In the genomic region with DNA sequence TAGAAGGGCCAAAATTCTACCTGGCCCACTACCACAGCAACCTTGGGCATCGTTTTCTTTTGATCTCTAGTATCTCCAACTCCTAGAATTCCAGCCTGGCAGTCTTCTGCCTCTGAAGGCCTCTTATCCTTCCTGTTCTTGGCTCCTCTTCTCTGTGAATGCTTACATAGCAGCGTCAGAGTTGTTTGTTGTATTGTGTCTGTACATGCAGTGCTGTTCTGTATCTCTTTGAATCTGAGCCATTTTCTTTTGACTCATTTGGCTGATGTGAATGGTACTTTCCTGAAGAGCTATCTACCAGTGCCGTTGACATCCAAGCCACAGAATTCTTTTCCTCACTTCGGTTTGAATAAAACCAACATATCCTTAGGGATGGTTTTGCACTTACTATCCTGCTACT, we compare ENCODE assay signal across 9 cellular contexts.
DNase-seq lines count a peak whose midpoint lies in the region; ATAC-seq and TF ChIP-seq lines count a peak whose summit lies in the region.
"Had no signal": no experiment of that assay in that cellular context is flagged by ENCODE, and none has a peak within 500 bp of the region (broad histone marks: within the 10 kb centered on the region; RNA-seq: fewer than 3 reads in every experiment).

No MANE protein-coding gene starts in this region.

- DNase-seq in Right ventricle myocardium inferior (ENCODE audit: missing footprints) (peak; percentile 17), cardiac septum (ENCODE audit: low spot score) (no peak), brain microvascular endothelial cell (peak; percentile 79), left lung (no peak), amniotic stem cell (lab: John Stamatoyannopoulos, UW) (no peak), DMS114 treated with DMSO at 0.1 percent for 48 hours (lab: John Stamatoyannopoulos, UW; ENCODE audit: unreplicated experiment) (no peak), HK-2 (ENCODE audit: unreplicated experiment) (no peak), colonic mucosa (no peak)
- DNase-seq: NCI-H1048 had no signal

- ATAC-seq in Right ventricle myocardium inferior (peak; percentile 90), left lung (peak; percentile 56)

- peaks cover 0 to 22% of the 10 kb centered on the region in 2 donors for H3K4me1 ChIP-seq in left lung
- no peaks in the 10 kb centered on the region for H3K4me1 ChIP-seq in colonic mucosa

- intact Hi-C loops in Right ventricle myocardium inferior (cut with DNase I): loop anchor here (10.0 kb wide), 1 partner anchor 67 kb away; no protein-coding TSS in a partner anchor
- intact Hi-C loops in cardiac septum (cut with DNase I): no loop called here
- intact Hi-C loops in left lung (cut with DNase I): no loop called here
- intact Hi-C loops in colonic mucosa (cut with DNase I): no loop called here

- no peak overlapping the region for H3K4me3 ChIP-seq in brain microvascular endothelial cell (ENCODE audit: low read depth, low read length)
- H3K4me3 ChIP-seq in left lung: no peak overlapping the region
- no peak overlapping the region for H3K4me3 ChIP-seq in colonic mucosa

- no peaks in the 10 kb centered on the region for H3K36me3 ChIP-seq in brain microvascular endothelial cell (replicated peaks)
- H3K36me3 ChIP-seq in left lung: no peaks in the 10 kb centered on the region
- no peaks in the 10 kb centered on the region for H3K36me3 ChIP-seq in colonic mucosa

- TF ChIP-seq CTCF in brain microvascular endothelial cell (IDR thresholded peaks at IDR 0.05; ENCODE audit: low read depth, low read length, missing control alignments) (no peak), left lung (IDR thresholded peaks at IDR 0.05) (no peak), colonic mucosa (IDR thresholded peaks at IDR 0.05) (no peak)

- H3K9me3 ChIP-seq in left lung (no peaks in the 10 kb centered on the region), colonic mucosa (no peaks in the 10 kb centered on the region)

- H3K27ac ChIP-seq in brain microvascular endothelial cell: peak overlapping the region; percentile 82
- peak overlapping the region in 1 of 2 donors; percentile 37 for H3K27ac ChIP-seq in left lung
- no peak overlapping the region for H3K27ac ChIP-seq in colonic mucosa

- H3K27me3 ChIP-seq in brain microvascular endothelial cell (replicated peaks): no peaks in the 10 kb centered on the region
- peaks cover 0 to 4% of the 10 kb centered on the region in 2 donors for H3K27me3 ChIP-seq in left lung
- no peaks in the 10 kb centered on the region for H3K27me3 ChIP-seq in colonic mucosa

- in situ Hi-C loops in brain microvascular endothelial cell (cut with HindIII; ENCODE audit: low pct_ligation_motif_present, low sequenced_read_pairs): no loop called here

- H3K9ac ChIP-seq in colonic mucosa (ENCODE audit: low read depth in 2 of 2, low read length in 2 of 2): no peak overlapping the region

Comparison
In these comparisons a context has a peak if more than half of its experiments do, and no peak if none do; other contexts are left out.
1. DNase-seq: peak in Right ventricle myocardium inferior (single experiment) and brain microvascular endothelial cell (single experiment); none in cardiac septum (single experiment), left lung (0 of 2), amniotic stem cell (single experiment), DMS114 treated with DMSO at 0.1 percent for 48 hours (single experiment), HK-2 (single experiment) and colonic mucosa (single experiment).